In genomic region chr13:27810009-27810408, GRCh38 we compare ENCODE assay signal across 28 cellular contexts. TPM values are rescaled to one million over a fixed set of nuclear protein-coding genes. Genes with fewer than 3 reads are reported as not detected.
A peak's percentile ranks its signal among the peaks of the same experiment; 100 is the strongest.
DNase-seq lines count a peak whose midpoint lies in the region; ATAC-seq, FAIRE-seq and TF ChIP-seq lines count a peak whose summit lies in the region.
"Had no signal": no experiment of that assay in that cellular context is flagged by ENCODE, and none has a peak within 500 bp of the region (broad histone marks: within the 10 kb centered on the region; RNA-seq: fewer than 3 reads in every experiment).

No MANE protein-coding gene starts in this region.

- H3K4ac ChIP-seq in H1 (replicated peaks; ENCODE audit: insufficient read length, low read depth, low read length), result no peak overlapping the region

- no peaks in the 10 kb centered on the region for H3K9me2 ChIP-seq in PC-3 (replicated peaks; ENCODE audit: low read length)

- H3K56ac ChIP-seq in H1 (replicated peaks; ENCODE audit: insufficient read length, low read depth, low read length), result no peak overlapping the region

- H4K5ac ChIP-seq in H1 (ENCODE audit: insufficient read length, low read depth, low read length), result no peak overlapping the region

- DNase-seq in mammary epithelial cell (no peak), breast epithelium (ENCODE audit: low spot score in 2 of 2) (no peak), PC-3 (no peak), H1 (ENCODE audit: low read depth in 1 of 2, low spot score in 2 of 2) (no peak), sigmoid colon (peak; percentile 27), DMS79 (lab: John Stamatoyannopoulos, UW) (no peak), NCI-H2227 treated with DMSO at 0.1 percent for 48 hours (lab: John Stamatoyannopoulos, UW) (no peak), upper lobe of right lung (no peak)
- DNase-seq: ACHN; AML-193; BE2C; CD4-positive, alpha-beta T cell; CD8-positive, alpha-beta memory T cell; DMS 273 treated with DMSO at 0.1 percent for 48 hours; DMS79 treated with DMSO at 0.1 percent for 48 hours; GF-D8; GM23248; H9 had no signal

- TF ChIP-seq EP300 in H1 (IDR thresholded peaks at IDR 0.05; ENCODE audit: borderline replicate concordance in 1 of 2, low read depth in 2 of 2, low read length in 2 of 2) (no peak), sigmoid colon (IDR thresholded peaks at IDR 0.05) (no peak)

- H3K4me2 ChIP-seq in mammary epithelial cell (ENCODE audit: insufficient read depth, low read depth, low read length) (no peak overlapping the region), PC-3 (ENCODE audit: low read length) (no peak overlapping the region), H1 (ENCODE audit: insufficient read depth in 1 of 2, low read depth in 2 of 2, low read length in 2 of 2) (no peak overlapping the region)
- H3K4me2 ChIP-seq: BLaER1 treated with 17β-estradiol and CSF1 and Interleukin-3, amounts not matched to agents 10 nM and 100 nM had no signal

- H3K4me3 ChIP-seq in mammary epithelial cell (replicated peaks in 1 of 3; ENCODE audit: insufficient read depth in 1 of 3, low read depth in 2 of 3, low read length in 3 of 3) (no peak overlapping the region), breast epithelium (no peak overlapping the region), PC-3 (ENCODE audit: low read length) (no peak overlapping the region), H1 (ENCODE audit: extremely low read depth in 1 of 4, insufficient read depth in 2 of 4, low read depth in 3 of 4, low read length in 4 of 4) (no peak overlapping the region), sigmoid colon (no peak overlapping the region), upper lobe of right lung (no peak overlapping the region)
- H3K4me3 ChIP-seq: BLaER1 treated with 17β-estradiol and CSF1 and Interleukin-3, amounts not matched to agents 10 nM and 100 nM; GM23248 had no signal

- no peak overlapping the region for H2BK5ac ChIP-seq in H1 (ENCODE audit: low read depth, low read length)

- no peak overlapping the region for H3K14ac ChIP-seq in H1 (ENCODE audit: insufficient read length)

- BruUV-seq in mammary epithelial cell (replicated peaks; lab: Mats Ljungman, UMichigan) (no TSS peak), PC-3 (replicated peaks; lab: Mats Ljungman, UMichigan) (no TSS peak)

- no peaks in the 10 kb centered on the region for H3K79me1 ChIP-seq in H1 (ENCODE audit: low read depth, low read length)

- no peak for TF ChIP-seq RAD21 in H1 (IDR thresholded peaks at IDR 0.05 in 1 of 2, conservative IDR thresholded peaks at IDR 0.05 in 1 of 2; ENCODE audit: low read depth in 2 of 2, low read length in 2 of 2)

- no peak overlapping the region for H2BK120ac ChIP-seq in H1 (replicated peaks; ENCODE audit: low read depth, low read length)

- TF ChIP-seq CTCF in mammary epithelial cell (conservative IDR thresholded peaks at IDR 0.05 in 1 of 2, IDR thresholded peaks at IDR 0.05 in 1 of 2; ENCODE audit: extremely low read depth in 1 of 2, insufficient read depth in 1 of 2, low read depth in 1 of 2, low read length in 2 of 2) (no peak), breast epithelium (IDR thresholded peaks at IDR 0.05) (no peak), PC-3 (conservative IDR thresholded peaks at IDR 0.05; ENCODE audit: low read depth, low read length) (no peak), H1 (IDR thresholded peaks at IDR 0.05; ENCODE audit: control extremely low read depth in 1 of 3, insufficient read depth in 1 of 3, low read depth in 1 of 3, low read length in 3 of 3) (no peak), sigmoid colon (IDR thresholded peaks at IDR 0.05) (no peak), upper lobe of right lung (IDR thresholded peaks at IDR 0.05) (no peak)

- H3K36me3 ChIP-seq in mammary epithelial cell (ENCODE audit: insufficient read depth, low read length) (no peaks in the 10 kb centered on the region), breast epithelium (no peaks in the 10 kb centered on the region), PC-3 (ENCODE audit: low read depth, low read length) (no peaks in the 10 kb centered on the region), H1 (ENCODE audit: control insufficient read depth in 2 of 4, insufficient read depth in 4 of 4, low read length in 3 of 4) (no peaks in the 10 kb centered on the region), sigmoid colon (no peaks in the 10 kb centered on the region), upper lobe of right lung (no peaks in the 10 kb centered on the region)
- H3K36me3 ChIP-seq: BE2C; BLaER1 treated with 17β-estradiol and CSF1 and Interleukin-3, amounts not matched to agents 10 nM and 100 nM had no signal

- no peak overlapping the region for H3K18ac ChIP-seq in H1 (ENCODE audit: extremely low read depth, low read length)

- no peak overlapping the region for H4K8ac ChIP-seq in H1 (ENCODE audit: extremely low read depth, insufficient read depth, low read length)

- no peaks in the 10 kb centered on the region for H3F3A ChIP-seq in PC-3 (ENCODE audit: low read length, unreplicated experiment)

- H3K23ac ChIP-seq in H1 (ENCODE audit: insufficient read length), result no peak overlapping the region

- no peaks in the 10 kb centered on the region for H4K20me1 ChIP-seq in mammary epithelial cell (ENCODE audit: insufficient read depth, low read length)
- no peaks in the 10 kb centered on the region for H4K20me1 ChIP-seq in PC-3 (ENCODE audit: low read length)
- H4K20me1 ChIP-seq in H1 (replicated peaks in 1 of 2; ENCODE audit: control insufficient read depth in 1 of 2, insufficient read depth in 2 of 2, low read length in 2 of 2), result peaks cover 0 to 2% of the 10 kb centered on the region in 2 experiments
- H4K20me1 ChIP-seq: BLaER1 treated with 17β-estradiol and CSF1 and Interleukin-3, amounts not matched to agents 10 nM and 100 nM had no signal

- H2AFZ ChIP-seq in mammary epithelial cell (ENCODE audit: low read depth, low read length) (peak overlapping the region; percentile 65), PC-3 (ENCODE audit: low read length) (no peak overlapping the region), H1 (ENCODE audit: low read length) (no peak overlapping the region)
- H2AFZ ChIP-seq: GM23248 had no signal

- no peak overlapping the region for H2AK5ac ChIP-seq in H1 (ENCODE audit: low read depth, low read length)

- no peak for ATAC-seq in PC-3
- no peak for ATAC-seq in upper lobe of right lung
- ATAC-seq: HCT116 had no signal

- H2BK15ac ChIP-seq in H1 (ENCODE audit: low read length), result no peak overlapping the region

- H3K27me3 ChIP-seq in mammary epithelial cell (ENCODE audit: insufficient read depth, low read length), result no peaks in the 10 kb centered on the region
- H3K27me3 ChIP-seq in breast epithelium, result peaks cover 0 to 56% of the 10 kb centered on the region in 2 donors
- 0 out of 2 replicates have a peak, but pooled peaks cover 5% of the 10 kb centered on the region for H3K27me3 ChIP-seq in PC-3 (ENCODE audit: low read length)
- H3K27me3 ChIP-seq in H1 (replicated peaks in 1 of 4; ENCODE audit: control insufficient read depth in 3 of 4, extremely low read depth in 1 of 4, insufficient read depth in 3 of 4, low read length in 3 of 4), result peaks cover 0 to 38% (median 15%) of the 10 kb centered on the region in 4 experiments; a peak in 4 of 7 replicates
- H3K27me3 ChIP-seq in sigmoid colon, result peaks cover 0 to 43% (median 0%) of the 10 kb centered on the region in 3 donors
- peaks cover 33% of the 10 kb centered on the region for H3K27me3 ChIP-seq in upper lobe of right lung

- WGBS in mammary epithelial cell (ENCODE audit: low coverage, missing lambda C conversion rate), result 75% methylated on average over 5 of the region's 7 CpGs
- WGBS in H1 (ENCODE audit: extremely low coverage in 1 of 2, insufficient coverage in 1 of 2, insufficient read length in 1 of 2, insufficient replicate concordance in 2 of 2, low coverage in 1 of 2, low lambda C conversion rate in 2 of 2, missing lambda C conversion rate in 1 of 2), 2 experiments, result 89% methylated on average over 7 of the region's 7 CpGs; no CpG with 5 or more reads in 1 of the 2 experiments
- WGBS in sigmoid colon, 2 donors, result 55 to 62% methylated on average over 7 of the region's 7 CpGs

- H3K23me2 ChIP-seq in H1 (ENCODE audit: low read depth, low read length), result no peaks in the 10 kb centered on the region

- CTCF ChIA-PET in mammary epithelial cell (lab: Charles Lee; ENCODE audit: low non-redundant PET) (no interaction called here), PC-3 (lab: Charles Lee) (no interaction called here), H1 (lab: Charles Lee; ENCODE audit: partially characterized antibody) (interaction anchor here (0.7 to 23.4 kb wide), 5 partner anchors 9 to 144 kb away, joined by 3 to 345 read pairs (median 3); no protein-coding TSS in a partner anchor)

- no peak overlapping the region; the same call in 1 of the 2 replicates for H2BK20ac ChIP-seq in H1 (ENCODE audit: low read length)

- FAIRE-seq in H1 (lab: Jason Lieb, UNC), result no peak
- FAIRE-seq: A204.1, D721Med, GM12891 had no signal

- dilution Hi-C loops in mammary epithelial cell (cut with HindIII; ENCODE audit: low sequenced_read_pairs), result no loop called here

- H4K91ac ChIP-seq in H1 (replicated peaks; ENCODE audit: insufficient read length, low read length), result no peak overlapping the region

- no peaks in the 10 kb centered on the region for H3K79me2 ChIP-seq in mammary epithelial cell (ENCODE audit: insufficient read depth, low read length)
- no peaks in the 10 kb centered on the region for H3K79me2 ChIP-seq in PC-3 (ENCODE audit: low read length)
- no peaks in the 10 kb centered on the region for H3K79me2 ChIP-seq in H1 (ENCODE audit: control insufficient read depth in 1 of 2, insufficient read depth in 2 of 2, low read length in 2 of 2)

- H3K4me1 ChIP-seq in mammary epithelial cell (ENCODE audit: insufficient read depth, low read length) (peaks cover 27% of the 10 kb centered on the region), breast epithelium (no peaks in the 10 kb centered on the region), PC-3 (ENCODE audit: insufficient read depth, low read length) (peaks cover 28% of the 10 kb centered on the region), H1 (replicated peaks in 1 of 4; ENCODE audit: control insufficient read depth in 3 of 4, insufficient read depth in 4 of 4, low read length in 3 of 4) (peaks cover 5 to 14% (median 10%) of the 10 kb centered on the region in 4 experiments), sigmoid colon (no peaks in the 10 kb centered on the region), upper lobe of right lung (no peaks in the 10 kb centered on the region)
- H3K4me1 ChIP-seq: BE2C; BLaER1 treated with 17β-estradiol and CSF1 and Interleukin-3, amounts not matched to agents 10 nM and 100 nM had no signal

- TF ChIP-seq POLR2A in breast epithelium (IDR thresholded peaks at IDR 0.05) (no peak), H1 (IDR thresholded peaks at IDR 0.05; ENCODE audit: control extremely low read depth in 1 of 2, low read depth in 2 of 2, low read length in 2 of 2) (no peak), sigmoid colon (IDR thresholded peaks at IDR 0.05) (no peak)

- H3K9me3 ChIP-seq in mammary epithelial cell (replicated peaks; ENCODE audit: insufficient read depth, low read length) (no peaks in the 10 kb centered on the region), breast epithelium (no peaks in the 10 kb centered on the region), PC-3 (ENCODE audit: low read length) (no peaks in the 10 kb centered on the region), H1 (ENCODE audit: insufficient read depth in 2 of 2, low read depth in 1 of 2, low read length in 1 of 2) (no peaks in the 10 kb centered on the region), sigmoid colon (no peaks in the 10 kb centered on the region), upper lobe of right lung (no peaks in the 10 kb centered on the region)
- H3K9me3 ChIP-seq: BE2C; BLaER1 treated with 17β-estradiol and CSF1 and Interleukin-3, amounts not matched to agents 10 nM and 100 nM had no signal

- in situ Hi-C loops in mammary epithelial cell (cut with MboI; ENCODE audit: low sequenced_read_pairs in 2 of 2), result loop anchor here in 1 of 2 donors (25.0 kb wide), 1 partner anchor 148 kb away; no protein-coding TSS in a partner anchor

- POLR2A ChIA-PET in PC-3 (lab: Charles Lee; ENCODE audit: unreplicated experiment), result no interaction called here
- POLR2A ChIA-PET in H1 (lab: Charles Lee; ENCODE audit: partially characterized antibody), result no interaction called here

- H2BK12ac ChIP-seq in H1 (ENCODE audit: low read depth, low read length), result no peak overlapping the region; the same call in 1 of the 2 replicates

- no peak overlapping the region for H3K9ac ChIP-seq in mammary epithelial cell (ENCODE audit: insufficient read depth, low read length)
- H3K9ac ChIP-seq in PC-3 (ENCODE audit: low read length), result no peak overlapping the region
- no peak overlapping the region for H3K9ac ChIP-seq in H1 (replicated peaks in 1 of 4; ENCODE audit: extremely low read depth in 1 of 4, low read depth in 3 of 4, low read length in 3 of 4)
- H3K9ac ChIP-seq: BLaER1 treated with 17β-estradiol and CSF1 and Interleukin-3, amounts not matched to agents 10 nM and 100 nM; GM23248 had no signal

- H3K27ac ChIP-seq in mammary epithelial cell (ENCODE audit: insufficient read depth, low read depth, low read length) (no peak overlapping the region), breast epithelium (no peak overlapping the region), PC-3 (ENCODE audit: low read length) (peak overlapping the region; percentile 77; the same call in 1 of the 2 replicates), H1 (ENCODE audit: low read depth, low read length) (no peak overlapping the region), sigmoid colon (no peak overlapping the region), upper lobe of right lung (no peak overlapping the region)
- H3K27ac ChIP-seq: 22Rv1; BLaER1 treated with 17β-estradiol and CSF1 and Interleukin-3, amounts not matched to agents 10 nM and 100 nM; GM23248 had no signal

- intact Hi-C loops in mammary epithelial cell (cut with micrococcal nuclease), result no loop called here
- intact Hi-C loops in breast epithelium (cut with DNase I; ENCODE audit: low total_unique reads), result no loop called here
- intact Hi-C loops in PC-3 (cut with micrococcal nuclease), result no loop called here
- intact Hi-C loops in sigmoid colon (cut with DNase I), result no loop called here
- intact Hi-C loops in upper lobe of right lung (cut with DNase I), result no loop called here

RNA-seq across cellular contexts. Expression of gene GSX1, which starts 17.7 kb away (rescaled TPM):
- not detected for total RNA-seq in mammary epithelial cell
- not detected for polyA plus RNA-seq in mammary epithelial cell
- polyA minus RNA-seq in mammary epithelial cell, result not detected
- not detected for total RNA-seq in breast epithelium
- total RNA-seq in PC-3 (2014; rRNA removed), result not detected in 2 replicates
- total RNA-seq in H1 (2021; fragmentation: NEBNext Ultra II Directional; extraction: Animal tissue kit (Norgen Biotek cat#: 25700)), result not detected in 2 replicates
- polyA plus RNA-seq in H1 (2011; rRNA removed), result 0.08 TPM in 1 of 2 replicates, not detected in the other
- not detected for polyA plus RNA-seq in H1 (2011; cell fraction: cytosol; rRNA removed)
- not detected for polyA plus RNA-seq in H1 (2011; cell fraction: nucleus; rRNA removed)
- not detected in 4 replicates for polyA plus RNA-seq in H1 (2012, experiment 1 of 2)
- not detected for polyA plus RNA-seq in H1 (2012, experiment 2 of 2)
- polyA plus RNA-seq in H1 (2013, experiment 1 of 2), result not detected
- polyA plus RNA-seq in H1 (2013, experiment 2 of 2), result not detected
- not detected in 2 replicates for polyA minus RNA-seq in H1 (2011; rRNA and poly(A)+ RNA removed)
- not detected for polyA minus RNA-seq in H1 (2011; cell fraction: cytosol; rRNA and poly(A)+ RNA removed)
- polyA minus RNA-seq in H1 (2011; cell fraction: nucleus; rRNA and poly(A)+ RNA removed), result not detected
- not detected for total RNA-seq in sigmoid colon
- not detected for polyA plus RNA-seq in sigmoid colon
- total RNA-seq in upper lobe of right lung, result not detected
- total RNA-seq: CD4-positive, alpha-beta T cell; CD8-positive, alpha-beta memory T cell; Daoy; G401; GM23248; H4; H9 had no signal
- polyA plus RNA-seq: CD14-positive monocyte; CD8-positive, alpha-beta memory T cell; GM23248 had no signal
